ENCODE assay signal across 13 cellular contexts in the genomic region with DNA sequence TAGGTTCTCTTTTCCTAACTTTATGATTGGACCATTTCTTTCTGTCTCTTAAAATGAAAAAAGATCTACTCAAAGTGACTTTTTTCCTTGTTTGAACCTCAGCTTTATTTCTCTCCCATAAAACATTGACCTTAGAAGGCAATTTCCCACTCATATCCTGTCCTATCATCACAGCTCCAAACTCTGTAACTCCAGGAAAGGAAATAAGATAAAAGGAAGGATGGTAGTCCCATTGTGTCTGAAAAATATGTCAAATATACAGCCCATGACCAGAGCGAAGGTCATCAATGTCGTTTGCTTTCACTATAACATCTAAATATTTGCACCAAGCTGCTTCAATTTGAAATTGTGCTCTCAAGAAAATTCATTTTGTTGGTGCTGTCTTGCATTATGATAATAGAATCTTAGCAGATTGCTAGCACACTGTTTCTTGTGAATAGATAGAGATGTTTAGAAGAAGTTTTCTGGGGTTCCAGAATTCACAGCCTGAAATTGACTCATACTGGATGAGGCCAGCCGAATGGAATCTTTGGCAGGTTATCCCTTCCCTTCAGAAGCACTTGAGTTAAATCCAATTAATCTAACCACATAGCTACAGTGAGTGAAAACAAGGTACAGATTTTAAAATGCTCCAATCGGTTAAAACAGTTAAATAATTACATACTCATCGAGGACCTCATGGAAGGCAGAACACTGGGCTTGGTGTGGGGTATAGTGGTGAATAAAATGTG.
A peak's percentile ranks its signal among the peaks of the same experiment; 100 is the strongest.
DNase-seq lines count a peak whose midpoint lies in the region.
"Had no signal": no experiment of that assay in that cellular context is flagged by ENCODE, and none has a peak within 500 bp of the region (broad histone marks: within the 10 kb centered on the region; RNA-seq: fewer than 3 reads in every experiment).

No MANE protein-coding gene starts in this region.

- H3K9me3 ChIP-seq in muscle layer of colon (ENCODE audit: low read length): no peaks in the 10 kb centered on the region
- H3K9me3 ChIP-seq: neutrophil had no signal

- no peak overlapping the region for H3K4me3 ChIP-seq in muscle layer of colon (ENCODE audit: low read depth in 1 of 2, low read length in 2 of 2)

- H3K36me3 ChIP-seq in muscle layer of colon (ENCODE audit: insufficient read depth, low read length): peaks cover 19% of the 10 kb centered on the region
- H3K36me3 ChIP-seq: neutrophil had no signal

- peaks cover 34% of the 10 kb centered on the region for H3K4me1 ChIP-seq in muscle layer of colon (ENCODE audit: insufficient read depth, low read length)

- no peak overlapping the region for H3K9ac ChIP-seq in muscle layer of colon (ENCODE audit: low read length)

- peak overlapping the region; percentile 35 for H3K27ac ChIP-seq in epithelial cell of prostate
- peak overlapping the region; percentile 35 for H3K27ac ChIP-seq in muscle layer of colon (ENCODE audit: low read depth, low read length)
- H3K27ac ChIP-seq: neutrophil had no signal

- peak; percentile 65 for DNase-seq in NCI-H82 (lab: John Stamatoyannopoulos, UW)
- no peak for DNase-seq in NCI-H82 treated with DMSO at 0.1 percent for 48 hours (lab: John Stamatoyannopoulos, UW; ENCODE audit: unreplicated experiment)
- DNase-seq in epithelial cell of prostate (ENCODE audit: low read depth, low spot score): no peak
- no peak for DNase-seq in NCI-H524 treated with DMSO at 0.1 percent for 48 hours (lab: John Stamatoyannopoulos, UW)
- no peak for DNase-seq in germinal center (ENCODE audit: low spot score)
- DNase-seq in stimulated activated CD4-positive, alpha-beta T cell treated with anti-CD3 and anti-CD28 coated beads, Interleukin-15, amount 100 ng/mL, for 24 hours: no peak
- no peak for DNase-seq in activated T-cell treated with anti-CD3 and anti-CD28 coated beads for 4 hours
- DNase-seq: 8988T, activated gamma-delta T cell, NCI-H2171, T-helper 9 cell had no signal

- no peaks in the 10 kb centered on the region for H3K27me3 ChIP-seq in muscle layer of colon (ENCODE audit: control insufficient read depth in 1 of 2, insufficient read depth in 2 of 2, low read length in 2 of 2)
- H3K27me3 ChIP-seq: neutrophil had no signal
